In the genomic region with DNA sequence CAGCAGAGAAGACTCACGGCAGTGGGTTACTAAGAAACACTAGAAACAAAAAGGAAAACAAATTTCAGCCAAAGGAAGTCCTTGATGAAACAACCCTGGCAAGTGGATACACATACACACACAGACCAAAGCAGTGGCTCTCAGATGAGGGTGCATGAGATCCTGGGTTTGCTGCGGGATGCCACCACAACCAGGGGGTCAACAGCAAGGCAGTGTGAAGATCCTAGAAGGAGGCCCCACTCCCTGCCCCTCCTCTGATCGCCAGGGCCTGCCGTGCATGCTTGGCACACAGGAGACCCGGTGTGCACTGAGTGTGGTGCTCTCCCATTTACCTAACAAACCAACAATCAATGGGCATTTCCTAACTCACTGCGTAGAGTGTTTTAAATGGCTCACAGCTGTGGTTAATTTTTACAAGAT, we compare ENCODE assay signal across 10 cellular contexts.
DNase-seq lines count a peak whose midpoint lies in the region; ATAC-seq and TF ChIP-seq lines count a peak whose summit lies in the region.
"Had no signal": no experiment of that assay in that cellular context is flagged by ENCODE, and none has a peak within 500 bp of the region (broad histone marks: within the 10 kb centered on the region; RNA-seq: fewer than 3 reads in every experiment).

No MANE protein-coding gene starts in this region.

- H3K4me3 ChIP-seq in CD4-positive, alpha-beta memory T cell (ENCODE audit: low read length in 2 of 2), result no peak overlapping the region
- H3K4me3 ChIP-seq in parathyroid adenoma (ENCODE audit: low read depth, low read length) (no peak overlapping the region), smooth muscle cell (no peak overlapping the region)

- H4K20me1 ChIP-seq in smooth muscle cell (ENCODE audit: low read depth), result no peaks in the 10 kb centered on the region

- POLR2A ChIA-PET in CD4-positive, alpha-beta memory T cell (lab: Charles Lee; ENCODE audit: partially characterized antibody), result no interaction called here

- H3K4me2 ChIP-seq in parathyroid adenoma (ENCODE audit: low read length), result no peak overlapping the region
- no peak overlapping the region for H3K4me2 ChIP-seq in smooth muscle cell

- peak; percentile 62 to 82 (median 72) for DNase-seq in CD4-positive, alpha-beta memory T cell
- DNase-seq in activated T-cell treated with anti-CD3 and anti-CD28 coated beads, Interleukin-2, amount 50 U/mL, for 4 hours, result no peak
- peak; percentile 65 for DNase-seq in fibroblast of peridontal ligament (ENCODE audit: extremely low read depth)
- no peak for DNase-seq in C1 segment of cervical spinal cord (lab: John Stamatoyannopoulos, UW)
- DNase-seq in NCI-H345 (lab: John Stamatoyannopoulos, UW), result no peak
- no peak for DNase-seq in smooth muscle cell (lab: John Stamatoyannopoulos, UW; ENCODE audit: unreplicated experiment)
- no peak for DNase-seq in NCI-H187 treated with DMSO at 0.1 percent for 48 hours (lab: John Stamatoyannopoulos, UW)
- DNase-seq: H7, occipital lobe had no signal

- intact Hi-C loops in CD4-positive, alpha-beta memory T cell (cut with micrococcal nuclease), result loop anchor here (1.0 to 5.0 kb wide), 2 partner anchors 25 to 34 kb away; no protein-coding TSS in a partner anchor

- no peak overlapping the region for H3K9ac ChIP-seq in parathyroid adenoma
- H3K9ac ChIP-seq in smooth muscle cell (ENCODE audit: low read depth), result no peak overlapping the region

- H3K4me1 ChIP-seq in CD4-positive, alpha-beta memory T cell (ENCODE audit: insufficient read depth, low read length), result peaks cover 100% of the 10 kb centered on the region
- H3K4me1 ChIP-seq in parathyroid adenoma, result peaks cover 18% of the 10 kb centered on the region
- peaks cover 8% of the 10 kb centered on the region for H3K4me1 ChIP-seq in smooth muscle cell (ENCODE audit: low read depth)

- peak overlapping the region in 6 of 7 donors; percentile 91 to 99 (median 96) for H3K27ac Mint-ChIP-seq in CD4-positive, alpha-beta memory T cell

- CTCF ChIA-PET in CD4-positive, alpha-beta memory T cell (lab: Charles Lee; ENCODE audit: partially characterized antibody), result interaction anchor here (1.0 to 1.3 kb wide), 2 partner anchors 40 to 54 kb away, joined by 4 read pairs; no protein-coding TSS in a partner anchor

- H2AFZ ChIP-seq in parathyroid adenoma, result no peak overlapping the region
- no peak overlapping the region for H2AFZ ChIP-seq in smooth muscle cell (ENCODE audit: low read depth)

- no peaks in the 10 kb centered on the region for H3K9me3 ChIP-seq in CD4-positive, alpha-beta memory T cell (ENCODE audit: control insufficient read depth in 1 of 2, low read length in 2 of 2)
- no peaks in the 10 kb centered on the region for H3K9me3 ChIP-seq in parathyroid adenoma (ENCODE audit: control insufficient read depth, low read length)
- H3K9me3 ChIP-seq in smooth muscle cell (replicated peaks; ENCODE audit: low read depth), result no peaks in the 10 kb centered on the region

- TF ChIP-seq CTCF in parathyroid adenoma (IDR thresholded peaks at IDR 0.05) (no peak), smooth muscle cell (IDR thresholded peaks at IDR 0.05; ENCODE audit: borderline replicate concordance, insufficient read depth, poor library complexity, severe bottlenecking) (no peak)

- peaks cover 13 to 69% (median 62%) of the 10 kb centered on the region in 4 donors for H3K4me1 Mint-ChIP-seq in CD4-positive, alpha-beta memory T cell
- peaks cover 72% of the 10 kb centered on the region for H3K4me1 Mint-ChIP-seq in activated T-cell treated with anti-CD3 and anti-CD28 coated beads, Interleukin-2, amount 50 U/mL, for 4 hours (ENCODE audit: low read depth)

- no peaks in the 10 kb centered on the region for H3F3A ChIP-seq in smooth muscle cell (ENCODE audit: low read depth)

- peak overlapping the region; percentile 64 to 77 (median 70) for H3K4me3 Mint-ChIP-seq in CD4-positive, alpha-beta memory T cell
- peak overlapping the region; percentile 32 for H3K4me3 Mint-ChIP-seq in activated T-cell treated with anti-CD3 and anti-CD28 coated beads, Interleukin-2, amount 50 U/mL, for 4 hours

- WGBS in smooth muscle cell (ENCODE audit: low lambda C conversion rate), result 93% methylated on average over 6 of the region's 6 CpGs

- peaks cover 7% of the 10 kb centered on the region for H3K36me3 ChIP-seq in CD4-positive, alpha-beta memory T cell (ENCODE audit: insufficient read depth, low read length)
- H3K36me3 ChIP-seq in parathyroid adenoma (ENCODE audit: control insufficient read depth, insufficient read depth, low read length), result no peaks in the 10 kb centered on the region
- no peaks in the 10 kb centered on the region for H3K36me3 ChIP-seq in smooth muscle cell (ENCODE audit: low read depth)

- no peaks in the 10 kb centered on the region for H3K27me3 ChIP-seq in CD4-positive, alpha-beta memory T cell (ENCODE audit: insufficient read depth, low read length)
- H3K27me3 ChIP-seq in parathyroid adenoma (ENCODE audit: control insufficient read depth, insufficient read depth, low read length) (no peaks in the 10 kb centered on the region), smooth muscle cell (ENCODE audit: low read depth) (no peaks in the 10 kb centered on the region)

- peaks cover 12 to 50% of the 10 kb centered on the region in 2 donors for H3K36me3 Mint-ChIP-seq in CD4-positive, alpha-beta memory T cell
- H3K36me3 Mint-ChIP-seq in activated T-cell treated with anti-CD3 and anti-CD28 coated beads, Interleukin-2, amount 50 U/mL, for 4 hours (ENCODE audit: insufficient read depth), result peaks cover 31% of the 10 kb centered on the region

- peaks cover 0 to 3% (median 0%) of the 10 kb centered on the region in 8 donors for H3K9me3 Mint-ChIP-seq in CD4-positive, alpha-beta memory T cell
- no peaks in the 10 kb centered on the region for H3K9me3 Mint-ChIP-seq in activated T-cell treated with anti-CD3 and anti-CD28 coated beads, Interleukin-2, amount 50 U/mL, for 4 hours

- no peaks in the 10 kb centered on the region for H3K27me3 Mint-ChIP-seq in CD4-positive, alpha-beta memory T cell
- no peaks in the 10 kb centered on the region for H3K27me3 Mint-ChIP-seq in activated T-cell treated with anti-CD3 and anti-CD28 coated beads, Interleukin-2, amount 50 U/mL, for 4 hours (ENCODE audit: low read depth)

- H3K79me2 ChIP-seq in parathyroid adenoma, result peaks cover 54% of the 10 kb centered on the region
- H3K79me2 ChIP-seq in smooth muscle cell (ENCODE audit: low read depth), result no peaks in the 10 kb centered on the region

- ATAC-seq in activated T-cell treated with anti-CD3 and anti-CD28 coated beads, Interleukin-2, amount 50 U/mL, for 4 hours, result peak in 1 of 2 donors; percentile 23

- H3K27ac ChIP-seq in CD4-positive, alpha-beta memory T cell (ENCODE audit: low read depth, low read length), result peak overlapping the region; percentile 73
- H3K27ac ChIP-seq in parathyroid adenoma, result peak overlapping the region; percentile 17
- no peak overlapping the region for H3K27ac ChIP-seq in smooth muscle cell (ENCODE audit: low read depth)

Comparison
In these comparisons a context has a peak if more than half of its experiments do, and no peak if none do; other contexts are left out.
1. DNase-seq: peak in CD4-positive, alpha-beta memory T cell (5 of 5) and fibroblast of peridontal ligament (single experiment); none in activated T-cell treated with anti-CD3 and anti-CD28 coated beads, Interleukin-2, amount 50 U/mL, for 4 hours (single experiment), C1 segment of cervical spinal cord (0 of 14), NCI-H345 (single experiment), smooth muscle cell (single experiment) and NCI-H187 treated with DMSO at 0.1 percent for 48 hours (single experiment).